13 cellular contexts compared by ENCODE assay signal in genomic region chr6:31199105-31199452, GRCh38. TPM values are rescaled to one million over a fixed set of nuclear protein-coding genes. Genes with fewer than 3 reads are reported as not detected.
DNase-seq lines count a peak whose midpoint lies in the region; ATAC-seq and TF ChIP-seq lines count a peak whose summit lies in the region.
"Not testable (repeated sequence)": the region's sequence is repeated elsewhere in the genome, so short reads cannot be mapped to it uniquely, and the experiment has no call there.
"Had no signal": no experiment of that assay in that cellular context is flagged by ENCODE, and none has a peak within 500 bp of the region (broad histone marks: within the 10 kb centered on the region; RNA-seq: fewer than 3 reads in every experiment).

No MANE protein-coding gene starts in this region.

- peak overlapping the region; percentile 99 for H3K27ac Mint-ChIP-seq in activated CD8-positive, alpha-beta memory T cell treated with anti-CD3 and anti-CD28 coated beads, Interleukin-2, amount 10 ng/mL, durations not matched to agents 7 days and 5 days
- H3K27ac Mint-ChIP-seq in naive thymus-derived CD8-positive, alpha-beta T cell, result peak overlapping the region; percentile 89 to 100 (median 97)
- peak overlapping the region; percentile 27 to 46 for H3K27ac Mint-ChIP-seq in stimulated activated naive CD8-positive, alpha-beta T cell treated with anti-CD3 and anti-CD28 coated beads, Interleukin-15, amount 100 ng/mL, for 72 hours

- TF ChIP-seq POLR2A in Peyer's patch (IDR thresholded peaks at IDR 0.05); gastroesophageal sphincter (IDR thresholded peaks at IDR 0.05): not testable (repeated sequence)

- peaks cover 39% of the 10 kb centered on the region for H3K36me3 Mint-ChIP-seq in activated CD8-positive, alpha-beta memory T cell treated with anti-CD3 and anti-CD28 coated beads, Interleukin-2, amount 10 ng/mL, durations not matched to agents 7 days and 5 days
- H3K36me3 Mint-ChIP-seq in naive thymus-derived CD8-positive, alpha-beta T cell, result peaks cover 0 to 27% (median 7%) of the 10 kb centered on the region in 3 donors

- H4K20me1 ChIP-seq in BLaER1 treated with 17β-estradiol and CSF1 and Interleukin-3, amounts not matched to agents 10 nM and 100 nM, result not testable (repeated sequence)

- not testable (repeated sequence) for TF ChIP-seq CTCF in GM12875 (IDR thresholded peaks at IDR 0.05; ENCODE audit: borderline replicate concordance, insufficient read depth, low read depth, low read length); Peyer's patch (IDR thresholded peaks at IDR 0.05); ascending aorta (IDR thresholded peaks at IDR 0.05); gastroesophageal sphincter (IDR thresholded peaks at IDR 0.05)

- not testable (repeated sequence) for DNase-seq in Peyer's patch; activated CD8-positive, alpha-beta memory T cell treated with anti-CD3 and anti-CD28 coated beads, Interleukin-2, amount 10 ng/mL, durations not matched to agents 7 days and 5 days; ascending aorta (ENCODE audit: low spot score in 2 of 2); naive thymus-derived CD8-positive, alpha-beta T cell; stimulated activated naive CD8-positive, alpha-beta T cell treated with anti-CD3 and anti-CD28 coated beads, Interleukin-15, amount 100 ng/mL, for 72 hours

- H3K9me3 ChIP-seq in BLaER1 treated with 17β-estradiol and CSF1 and Interleukin-3, amounts not matched to agents 10 nM and 100 nM (replicated peaks in 1 of 11), result peaks cover 0 to 19% (median 14%) of the 10 kb centered on the region in 11 experiments; a peak in 16 of 22 replicates
- H3K9me3 ChIP-seq in Peyer's patch, ascending aorta, gastroesophageal sphincter: not testable (repeated sequence)

- H3K27ac ChIP-seq in BLaER1 treated with 17β-estradiol and CSF1 and Interleukin-3, amounts not matched to agents 10 nM and 100 nM, result peak overlapping the region in 7 of 11 experiments; percentile 48 to 91 (median 53); a peak in 10 of 22 replicates
- peak overlapping the region; percentile 93 to 96 (median 96) for H3K27ac ChIP-seq in Peyer's patch
- peak overlapping the region; percentile 95 to 97 for H3K27ac ChIP-seq in ascending aorta
- H3K27ac ChIP-seq in gastroesophageal sphincter, result peak overlapping the region in 3 of 4 donors; percentile 91 to 99 (median 96)

- H3K9me3 Mint-ChIP-seq in activated CD8-positive, alpha-beta memory T cell treated with anti-CD3 and anti-CD28 coated beads, Interleukin-2, amount 10 ng/mL, durations not matched to agents 7 days and 5 days (ENCODE audit: low read depth); naive thymus-derived CD8-positive, alpha-beta T cell: not testable (repeated sequence)
- H3K9me3 Mint-ChIP-seq in stimulated activated naive CD8-positive, alpha-beta T cell treated with anti-CD3 and anti-CD28 coated beads, Interleukin-15, amount 100 ng/mL, for 72 hours, result peaks cover 7 to 23% of the 10 kb centered on the region in 2 donors

- H3K4me1 ChIP-seq in BLaER1 treated with 17β-estradiol and CSF1 and Interleukin-3, amounts not matched to agents 10 nM and 100 nM, result peaks cover 45 to 67% (median 61%) of the 10 kb centered on the region in 10 experiments
- H3K4me1 ChIP-seq in Peyer's patch, result peaks cover 0 to 32% (median 15%) of the 10 kb centered on the region in 4 donors
- peaks cover 5 to 16% of the 10 kb centered on the region in 2 donors for H3K4me1 ChIP-seq in ascending aorta
- H3K4me1 ChIP-seq in gastroesophageal sphincter, result peaks cover 4 to 50% (median 16%) of the 10 kb centered on the region in 3 donors

- not testable (repeated sequence) for ATAC-seq in activated CD8-positive, alpha-beta memory T cell treated with anti-CD3 and anti-CD28 coated beads, Interleukin-2, amount 10 ng/mL, durations not matched to agents 7 days and 5 days; gastroesophageal sphincter; naive thymus-derived CD8-positive, alpha-beta T cell; stimulated activated naive CD8-positive, alpha-beta T cell treated with anti-CD3 and anti-CD28 coated beads, Interleukin-15, amount 100 ng/mL, for 72 hours

- not testable (repeated sequence) for TF ChIP-seq EP300 in gastroesophageal sphincter (IDR thresholded peaks at IDR 0.05)

- peak overlapping the region; percentile 75 for H3K4me3 Mint-ChIP-seq in activated CD8-positive, alpha-beta memory T cell treated with anti-CD3 and anti-CD28 coated beads, Interleukin-2, amount 10 ng/mL, durations not matched to agents 7 days and 5 days
- H3K4me3 Mint-ChIP-seq in naive thymus-derived CD8-positive, alpha-beta T cell, result peak overlapping the region; percentile 84 to 99 (median 90)
- peak overlapping the region; percentile 65 to 83 for H3K4me3 Mint-ChIP-seq in stimulated activated naive CD8-positive, alpha-beta T cell treated with anti-CD3 and anti-CD28 coated beads, Interleukin-15, amount 100 ng/mL, for 72 hours

- not testable (repeated sequence) for H3K27me3 Mint-ChIP-seq in activated CD8-positive, alpha-beta memory T cell treated with anti-CD3 and anti-CD28 coated beads, Interleukin-2, amount 10 ng/mL, durations not matched to agents 7 days and 5 days; naive thymus-derived CD8-positive, alpha-beta T cell; stimulated activated naive CD8-positive, alpha-beta T cell treated with anti-CD3 and anti-CD28 coated beads, Interleukin-15, amount 100 ng/mL, for 72 hours

- peaks cover 64% of the 10 kb centered on the region for H3K4me1 Mint-ChIP-seq in activated CD8-positive, alpha-beta memory T cell treated with anti-CD3 and anti-CD28 coated beads, Interleukin-2, amount 10 ng/mL, durations not matched to agents 7 days and 5 days
- H3K4me1 Mint-ChIP-seq in naive thymus-derived CD8-positive, alpha-beta T cell, result peaks cover 22 to 79% (median 74%) of the 10 kb centered on the region in 4 donors
- H3K4me1 Mint-ChIP-seq in stimulated activated naive CD8-positive, alpha-beta T cell treated with anti-CD3 and anti-CD28 coated beads, Interleukin-15, amount 100 ng/mL, for 72 hours, result peaks cover 69% of the 10 kb centered on the region

- H3K36me3 ChIP-seq in BLaER1 treated with 17β-estradiol and CSF1 and Interleukin-3, amounts not matched to agents 10 nM and 100 nM, result peaks cover 0 to 22% (median 5%) of the 10 kb centered on the region in 11 experiments; a peak in 12 of 22 replicates
- not testable (repeated sequence) for H3K36me3 ChIP-seq in Peyer's patch, ascending aorta, gastroesophageal sphincter

- peak overlapping the region in 8 of 10 experiments; percentile 28 to 88 (median 81); a peak in 12 of 20 replicates for H3K4me3 ChIP-seq in BLaER1 treated with 17β-estradiol and CSF1 and Interleukin-3, amounts not matched to agents 10 nM and 100 nM
- H3K4me3 ChIP-seq in GM12875 (ENCODE audit: low read depth, low read length) (peak overlapping the region; percentile 75), Peyer's patch (peak overlapping the region in 3 of 4 donors; percentile 52 to 67 (median 57)), ascending aorta (peak overlapping the region; percentile 73 to 81)
- H3K4me3 ChIP-seq in gastroesophageal sphincter, result not testable (repeated sequence)

- peak overlapping the region; percentile 64 to 91 (median 87) for H3K4me2 ChIP-seq in BLaER1 treated with 17β-estradiol and CSF1 and Interleukin-3, amounts not matched to agents 10 nM and 100 nM

- H3K9ac ChIP-seq in BLaER1 treated with 17β-estradiol and CSF1 and Interleukin-3, amounts not matched to agents 10 nM and 100 nM, result peak overlapping the region in 5 of 11 experiments; percentile 37 to 89 (median 87); a peak in 5 of 22 replicates

- WGBS in gastroesophageal sphincter (ENCODE audit: low coverage in 1 of 2), 2 donors, result 82 to 100% methylated on average over 1 to 3 of the region's 4 CpGs

- CTCF ChIA-PET in activated CD8-positive, alpha-beta memory T cell treated with anti-CD3 and anti-CD28 coated beads, Interleukin-2, amount 10 ng/mL, durations not matched to agents 7 days and 5 days (lab: Charles Lee), result interaction anchor here (1.7 kb wide), 1 partner anchor 168 kb away, joined by 7 read pairs; no protein-coding TSS in a partner anchor

- POLR2A ChIA-PET in naive thymus-derived CD8-positive, alpha-beta T cell (lab: Charles Lee), result interaction anchor here (0.8 to 3.3 kb wide), 6 partner anchors 61 to 158 kb away, joined by 3 to 49 read pairs (median 6); partner anchors contain the start of gene HLA-B

- intact Hi-C loops in ascending aorta (cut with DNase I), result loop anchor here (5.0 kb wide), 1 partner anchor 998 kb away; no protein-coding TSS in a partner anchor

- not testable (repeated sequence) for H3K27me3 ChIP-seq in BLaER1 treated with 17β-estradiol and CSF1 and Interleukin-3, amounts not matched to agents 10 nM and 100 nM; Peyer's patch; ascending aorta; gastroesophageal sphincter

RNA-seq across cellular contexts. Expression of gene POU5F1, which starts 28.6 kb away (rescaled TPM):
- 100 to 1,000 TPM in 1 of 4 donors, 10 to 100 TPM in 3; 14.9 to 121 (median 45.0) TPM for total RNA-seq in Peyer's patch
- not detected for total RNA-seq in activated CD8-positive, alpha-beta memory T cell treated with anti-CD3 and anti-CD28 coated beads, Interleukin-2, amount 10 ng/mL, durations not matched to agents 7 days and 5 days
- total RNA-seq in ascending aorta, result not detected
- total RNA-seq in gastroesophageal sphincter, result 1 to 10 TPM in 2 of 4 donors, under 1 TPM in 1, not detected in 1; 0.58 to 3.4 (median 1.1) TPM
- 1 to 10 TPM in 1 of 2 experiments, under 1 TPM in 1; 0.85 to 1.6 TPM for total RNA-seq in naive thymus-derived CD8-positive, alpha-beta T cell
- polyA plus RNA-seq in naive thymus-derived CD8-positive, alpha-beta T cell, result not detected
- total RNA-seq: M059J, neural crest cell, posterior vena cava, SK-MEL-5, skeletal muscle tissue had no signal

RNA-seq across cellular contexts. Expression of gene TCF19, which starts 40.7 kb away (rescaled TPM):
- 10 to 100 TPM in 1 of 4 donors, 1 to 10 TPM in 3; 4.0 to 28.9 (median 7.1) TPM for total RNA-seq in Peyer's patch
- total RNA-seq in activated CD8-positive, alpha-beta memory T cell treated with anti-CD3 and anti-CD28 coated beads, Interleukin-2, amount 10 ng/mL, durations not matched to agents 7 days and 5 days, result 100 to 1,000 TPM; 100 to 106 TPM
- total RNA-seq in ascending aorta, result 10.3 TPM
- total RNA-seq in gastroesophageal sphincter, result 1 to 10 TPM; 3.9 to 5.9 (median 5.1) TPM
- total RNA-seq in naive thymus-derived CD8-positive, alpha-beta T cell, result 10 to 100 TPM in 1 of 2 experiments, 1 to 10 TPM in 1; 9.3 to 10.2 TPM
- polyA plus RNA-seq in naive thymus-derived CD8-positive, alpha-beta T cell, result 1 to 10 TPM; 5.6 to 9.7 (median 8.4) TPM

RNA-seq across cellular contexts. Expression of gene CCHCR1, which starts 41.5 kb away (rescaled TPM):
- 10 to 100 TPM; 28.3 to 86.6 (median 36.2) TPM for total RNA-seq in Peyer's patch
- total RNA-seq in activated CD8-positive, alpha-beta memory T cell treated with anti-CD3 and anti-CD28 coated beads, Interleukin-2, amount 10 ng/mL, durations not matched to agents 7 days and 5 days, result 10 to 100 TPM; 48.3 to 57.9 TPM
- total RNA-seq in ascending aorta, result 14.7 TPM
- 10 to 100 TPM in 2 of 4 donors, 1 to 10 TPM in 2; 8.2 to 15.6 (median 11.5) TPM for total RNA-seq in gastroesophageal sphincter
- 10 to 100 TPM; 36.4 to 37.8 TPM for total RNA-seq in naive thymus-derived CD8-positive, alpha-beta T cell
- 1 to 10 TPM; 6.3 to 9.2 (median 6.4) TPM for polyA plus RNA-seq in naive thymus-derived CD8-positive, alpha-beta T cell

Comparison
In these comparisons a context has a peak if more than half of its experiments do, and no peak if none do; other contexts are left out.
1. H3K27ac Mint-ChIP-seq: peak in every context shown above with its lines; median percentile 99 in activated CD8-positive, alpha-beta memory T cell treated with anti-CD3 and anti-CD28 coated beads, Interleukin-2, amount 10 ng/mL, durations not matched to agents 7 days and 5 days; 97 in naive thymus-derived CD8-positive, alpha-beta T cell; 36 in stimulated activated naive CD8-positive, alpha-beta T cell treated with anti-CD3 and anti-CD28 coated beads, Interleukin-15, amount 100 ng/mL, for 72 hours.